9 cellular contexts compared by ENCODE assay signal in the genomic region with DNA sequence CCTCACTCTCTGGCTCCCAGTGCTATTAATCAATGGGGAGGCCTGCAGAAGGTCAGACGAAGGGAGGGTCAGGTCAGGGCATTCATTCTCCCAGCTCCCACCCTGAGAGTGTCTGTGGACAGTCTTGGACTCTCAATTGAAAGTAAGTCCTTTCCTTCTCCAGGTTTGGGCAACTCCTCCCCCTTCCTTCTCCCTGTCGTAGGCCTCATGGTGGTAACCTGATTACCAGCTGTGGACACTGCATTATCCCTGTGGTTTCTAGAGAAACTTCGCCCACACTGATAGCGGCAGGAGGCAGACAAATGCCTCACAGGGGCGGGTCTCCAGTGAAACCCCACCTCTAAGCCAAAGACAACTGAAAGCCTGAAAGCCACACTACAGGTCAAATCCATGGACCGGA. TPM values are rescaled to one million over a fixed set of nuclear protein-coding genes. Genes with fewer than 3 reads are reported as not detected.
DNase-seq lines count a peak whose midpoint lies in the region; ATAC-seq and TF ChIP-seq lines count a peak whose summit lies in the region.
"Had no signal": no experiment of that assay in that cellular context is flagged by ENCODE, and none has a peak within 500 bp of the region (broad histone marks: within the 10 kb centered on the region; RNA-seq: fewer than 3 reads in every experiment).

No MANE protein-coding gene starts in this region.

- no peak for DNase-seq in activated CD4-positive, alpha-beta T cell treated with anti-CD3 and anti-CD28 coated beads, Interleukin-2, amount 10 ng/mL, durations not matched to agents 24 days and 14 days
- no peak for DNase-seq in activated CD4-positive, alpha-beta T cell treated with anti-CD3 and anti-CD28 coated beads, Interleukin-2, amount 50 U/mL, for 4 hours
- no peak for DNase-seq in Panc1 (ENCODE audit: low read depth, low spot score)
- no peak for DNase-seq in endothelial cell (ENCODE audit: low spot score)
- peak in 2 of 3 donors; percentile 21 to 31 for DNase-seq in stimulated activated CD4-positive, alpha-beta T cell treated with anti-CD3 and anti-CD28 coated beads, TNF-alpha, amount 100 ng/mL, for 48 hours (ENCODE audit: low read depth in 3 of 3)
- DNase-seq in NCI-H2196 (lab: John Stamatoyannopoulos, UW; ENCODE audit: unreplicated experiment): no peak
- no peak for DNase-seq in AML-193 (lab: John Stamatoyannopoulos, UW)

- H3K9me3 ChIP-seq in Panc1 (ENCODE audit: control insufficient read depth, insufficient read depth, low read depth, low read length): no peaks in the 10 kb centered on the region

- no peaks in the 10 kb centered on the region for H3K27me3 Mint-ChIP-seq in activated CD4-positive, alpha-beta T cell treated with anti-CD3 and anti-CD28 coated beads, Interleukin-2, amount 10 ng/mL, durations not matched to agents 24 days and 14 days
- H3K27me3 Mint-ChIP-seq in endothelial cell (ENCODE audit: unreplicated experiment): peaks cover 8% of the 10 kb centered on the region

- no TSS peak for BruUV-seq in Panc1 (replicated peaks; lab: Mats Ljungman, UMichigan)

- no peak for TF ChIP-seq CTCF in Panc1 (IDR thresholded peaks at IDR 0.05)
- TF ChIP-seq CTCF in endothelial cell (IDR thresholded peaks at IDR 0.05; ENCODE audit: unreplicated experiment): no peak

- H3K27ac Mint-ChIP-seq in activated CD4-positive, alpha-beta T cell treated with anti-CD3 and anti-CD28 coated beads, Interleukin-2, amount 10 ng/mL, durations not matched to agents 24 days and 14 days: peak overlapping the region; percentile 82
- peak overlapping the region; percentile 43 for H3K27ac Mint-ChIP-seq in endothelial cell (ENCODE audit: unreplicated experiment)

- in situ Hi-C loops in Panc1 (cut with HindIII; ENCODE audit: low pct_unique_long_range_greater_than_20kb, low sequenced_read_pairs): no loop called here

- no peak overlapping the region for H3K4me3 ChIP-seq in Panc1 (ENCODE audit: low read depth in 2 of 2, low read length in 2 of 2)

- peaks cover 9% of the 10 kb centered on the region; the same call in 1 of the 2 replicates for H3K4me1 ChIP-seq in Panc1 (ENCODE audit: control insufficient read depth, insufficient read depth, low read length)

- no peaks in the 10 kb centered on the region for H3K27me3 ChIP-seq in Panc1 (ENCODE audit: control insufficient read depth, insufficient read depth, low read length)

- POLR2A ChIA-PET in Panc1 (lab: Charles Lee): no interaction called here

- H3K27ac ChIP-seq in Panc1 (ENCODE audit: low read length): no peak overlapping the region

- H3K9me3 Mint-ChIP-seq in activated CD4-positive, alpha-beta T cell treated with anti-CD3 and anti-CD28 coated beads, Interleukin-2, amount 10 ng/mL, durations not matched to agents 24 days and 14 days: no peaks in the 10 kb centered on the region
- H3K9me3 Mint-ChIP-seq in endothelial cell (ENCODE audit: unreplicated experiment): no peaks in the 10 kb centered on the region
- H3K9me3 Mint-ChIP-seq: neural crest cell had no signal

- no peaks in the 10 kb centered on the region for H3K36me3 ChIP-seq in Panc1 (ENCODE audit: control insufficient read depth, insufficient read depth, low read length)

- ATAC-seq in Panc1: 0 out of 2 replicates have a peak, but pooled peaks have one; percentile 14
- ATAC-seq in GM19035 (IDR thresholded peaks at IDR 0.05; ENCODE audit: unreplicated experiment): no peak

- peaks cover 5% of the 10 kb centered on the region for H3K36me3 Mint-ChIP-seq in activated CD4-positive, alpha-beta T cell treated with anti-CD3 and anti-CD28 coated beads, Interleukin-2, amount 10 ng/mL, durations not matched to agents 24 days and 14 days (ENCODE audit: low read depth)
- no peaks in the 10 kb centered on the region for H3K36me3 Mint-ChIP-seq in endothelial cell (ENCODE audit: low read depth, unreplicated experiment)

- peak overlapping the region; percentile 73 for H3K4me3 Mint-ChIP-seq in activated CD4-positive, alpha-beta T cell treated with anti-CD3 and anti-CD28 coated beads, Interleukin-2, amount 10 ng/mL, durations not matched to agents 24 days and 14 days
- no peak overlapping the region for H3K4me3 Mint-ChIP-seq in endothelial cell (ENCODE audit: unreplicated experiment)
- H3K4me3 Mint-ChIP-seq: neural crest cell had no signal

- CTCF ChIA-PET in Panc1 (lab: Charles Lee): no interaction called here

- H3K4me1 Mint-ChIP-seq in activated CD4-positive, alpha-beta T cell treated with anti-CD3 and anti-CD28 coated beads, Interleukin-2, amount 10 ng/mL, durations not matched to agents 24 days and 14 days: peaks cover 79% of the 10 kb centered on the region
- peaks cover 37% of the 10 kb centered on the region for H3K4me1 Mint-ChIP-seq in endothelial cell (ENCODE audit: unreplicated experiment)

- intact Hi-C loops in activated CD4-positive, alpha-beta T cell treated with anti-CD3 and anti-CD28 coated beads, Interleukin-2, amount 10 ng/mL, durations not matched to agents 24 days and 14 days (cut with micrococcal nuclease): loop anchor here (1.0 to 2.0 kb wide), 4 partner anchors 9 to 48 kb away; no protein-coding TSS in a partner anchor
- intact Hi-C loops in Panc1 (cut with micrococcal nuclease; ENCODE audit: unreplicated experiment): no loop called here

RNA-seq across cellular contexts. Expression of gene SLC25A19, which starts 57.7 kb away (rescaled TPM):
- total RNA-seq in activated CD4-positive, alpha-beta T cell treated with anti-CD3 and anti-CD28 coated beads, Interleukin-2, amount 10 ng/mL, durations not matched to agents 24 days and 14 days: 131 and 132 TPM in 2 replicates
- 29.0 TPM for total RNA-seq in Panc1 (2021; ENCODE audit: unreplicated experiment)
- polyA plus RNA-seq in Panc1 (2012; ENCODE audit: insufficient read length): 18.9 TPM
- 2.9 TPM for total RNA-seq in endothelial cell (ENCODE audit: unreplicated experiment)

RNA-seq across cellular contexts. Expression of gene GRB2, which starts 58.6 kb away (rescaled TPM):
- total RNA-seq in activated CD4-positive, alpha-beta T cell treated with anti-CD3 and anti-CD28 coated beads, Interleukin-2, amount 10 ng/mL, durations not matched to agents 24 days and 14 days: 172 and 182 TPM in 2 replicates
- 148 TPM for total RNA-seq in Panc1 (2021; ENCODE audit: unreplicated experiment)
- 94.8 TPM for polyA plus RNA-seq in Panc1 (2012; ENCODE audit: insufficient read length)
- total RNA-seq in endothelial cell (ENCODE audit: unreplicated experiment): 95.0 TPM

Comparison
In these comparisons a context has a peak if more than half of its experiments do, and no peak if none do; other contexts are left out.
1. DNase-seq: peak in stimulated activated CD4-positive, alpha-beta T cell treated with anti-CD3 and anti-CD28 coated beads, TNF-alpha, amount 100 ng/mL, for 48 hours (2 of 3); none in activated CD4-positive, alpha-beta T cell treated with anti-CD3 and anti-CD28 coated beads, Interleukin-2, amount 10 ng/mL, durations not matched to agents 24 days and 14 days (single experiment), activated CD4-positive, alpha-beta T cell treated with anti-CD3 and anti-CD28 coated beads, Interleukin-2, amount 50 U/mL, for 4 hours (0 of 2), Panc1 (single experiment), endothelial cell (single experiment), NCI-H2196 (single experiment) and AML-193 (0 of 2).